In genomic region chr10:3757250-3757637, GRCh38 we compare ENCODE assay signal across 11 cellular contexts. TPM values are rescaled to one million over a fixed set of nuclear protein-coding genes. Genes with fewer than 3 reads are reported as not detected.
DNase-seq lines count a peak whose midpoint lies in the region; ATAC-seq and TF ChIP-seq lines count a peak whose summit lies in the region.
"Had no signal": no experiment of that assay in that cellular context is flagged by ENCODE, and none has a peak within 500 bp of the region (broad histone marks: within the 10 kb centered on the region; RNA-seq: fewer than 3 reads in every experiment).

No MANE protein-coding gene starts in this region.

- peaks cover 44% of the 10 kb centered on the region for H3K4me1 ChIP-seq in foreskin keratinocyte
- H3K4me1 ChIP-seq in transverse colon: peaks cover 0 to 6% (median 0%) of the 10 kb centered on the region in 4 donors

- POLR2A ChIA-PET in activated CD4-positive, alpha-beta memory T cell treated with anti-CD3 and anti-CD28 coated beads, Interleukin-2, amount 10 ng/mL, durations not matched to agents 7 days and 5 days (lab: Charles Lee): interaction anchor here (0.6 to 11.3 kb wide), 15 partner anchors 7 to 559 kb away, joined by 3 to 206 read pairs (median 6); partner anchors contain the start of gene KLF6

- intact Hi-C loops in activated naive CD4-positive, alpha-beta T cell treated with anti-CD3 and anti-CD28 coated beads for 36 hours (cut with micrococcal nuclease): loop anchor here (1.0 to 5.0 kb wide), 6 partner anchors 20 to 895 kb away; no protein-coding TSS in a partner anchor
- intact Hi-C loops in transverse colon (cut with DNase I; ENCODE audit: low total_unique reads): no loop called here

- H3K27me3 ChIP-seq in foreskin keratinocyte: no peaks in the 10 kb centered on the region
- H3K27me3 ChIP-seq in transverse colon: no peaks in the 10 kb centered on the region

- peak overlapping the region; percentile 99 for H3K27ac Mint-ChIP-seq in activated naive CD4-positive, alpha-beta T cell treated with anti-CD3 and anti-CD28 coated beads for 36 hours
- H3K27ac Mint-ChIP-seq in activated CD4-positive, alpha-beta memory T cell treated with anti-CD3 and anti-CD28 coated beads, Interleukin-2, amount 10 ng/mL, durations not matched to agents 7 days and 5 days: peak overlapping the region; percentile 97

- no peak for TF ChIP-seq POLR2A in transverse colon (IDR thresholded peaks at IDR 0.05)

- TF ChIP-seq EP300 in transverse colon (IDR thresholded peaks at IDR 0.05; ENCODE audit: low read depth): no peak

- TF ChIP-seq CTCF in foreskin keratinocyte (conservative IDR thresholded peaks at IDR 0.05): no peak
- TF ChIP-seq CTCF in transverse colon (IDR thresholded peaks at IDR 0.05): no peak

- CTCF ChIA-PET in activated naive CD4-positive, alpha-beta T cell treated with anti-CD3 and anti-CD28 coated beads for 36 hours (lab: Charles Lee): interaction anchor here (0.8 to 1.8 kb wide), 3 partner anchors 17 to 560 kb away, joined by 3 to 6 read pairs (median 3); no protein-coding TSS in a partner anchor
- CTCF ChIA-PET in activated CD4-positive, alpha-beta memory T cell treated with anti-CD3 and anti-CD28 coated beads, Interleukin-2, amount 10 ng/mL, durations not matched to agents 7 days and 5 days (lab: Charles Lee): interaction anchor here (1.1 to 1.6 kb wide), 7 partner anchors 12 to 53 kb away, joined by 3 to 11 read pairs (median 4); partner anchors contain the start of gene KLF6

- ATAC-seq in foreskin keratinocyte: no peak

- in situ Hi-C loops in transverse colon (cut with MboI; ENCODE audit: low pct_ligation_motif_present in 1 of 4, low pct_unique_long_range_greater_than_20kb in 1 of 4, low sequenced_read_pairs in 3 of 4): loop anchor here in 1 of 4 donors (25.0 kb wide), 1 partner anchor 295 kb away; no protein-coding TSS in a partner anchor

- peaks cover 72% of the 10 kb centered on the region for H3K4me1 Mint-ChIP-seq in activated naive CD4-positive, alpha-beta T cell treated with anti-CD3 and anti-CD28 coated beads for 36 hours (ENCODE audit: low read depth)
- H3K4me1 Mint-ChIP-seq in activated CD4-positive, alpha-beta memory T cell treated with anti-CD3 and anti-CD28 coated beads, Interleukin-2, amount 10 ng/mL, durations not matched to agents 7 days and 5 days: peaks cover 77% of the 10 kb centered on the region

- no peaks in the 10 kb centered on the region for H3K9me3 ChIP-seq in transverse colon

- peaks cover 4% of the 10 kb centered on the region for H3K36me3 Mint-ChIP-seq in activated naive CD4-positive, alpha-beta T cell treated with anti-CD3 and anti-CD28 coated beads for 36 hours (ENCODE audit: low read depth)
- peaks cover 15% of the 10 kb centered on the region for H3K36me3 Mint-ChIP-seq in activated CD4-positive, alpha-beta memory T cell treated with anti-CD3 and anti-CD28 coated beads, Interleukin-2, amount 10 ng/mL, durations not matched to agents 7 days and 5 days (ENCODE audit: low read depth)

- WGBS in transverse colon (ENCODE audit: low coverage in 1 of 2), 2 donors: 69 to 78% methylated on average over 7 of the region's 7 CpGs

- H3K36me3 ChIP-seq in transverse colon: no peaks in the 10 kb centered on the region

- no peaks in the 10 kb centered on the region for H3K27me3 Mint-ChIP-seq in activated naive CD4-positive, alpha-beta T cell treated with anti-CD3 and anti-CD28 coated beads for 36 hours (ENCODE audit: low read depth)
- H3K27me3 Mint-ChIP-seq in activated CD4-positive, alpha-beta memory T cell treated with anti-CD3 and anti-CD28 coated beads, Interleukin-2, amount 10 ng/mL, durations not matched to agents 7 days and 5 days: no peaks in the 10 kb centered on the region

- H3K4me3 Mint-ChIP-seq in activated naive CD4-positive, alpha-beta T cell treated with anti-CD3 and anti-CD28 coated beads for 36 hours: peak overlapping the region; percentile 62
- peak overlapping the region; percentile 46 for H3K4me3 Mint-ChIP-seq in activated CD4-positive, alpha-beta memory T cell treated with anti-CD3 and anti-CD28 coated beads, Interleukin-2, amount 10 ng/mL, durations not matched to agents 7 days and 5 days

- H3K4me3 ChIP-seq in transverse colon: no peak overlapping the region

- DNase-seq in activated naive CD4-positive, alpha-beta T cell treated with anti-CD3 and anti-CD28 coated beads for 36 hours: peak; percentile 33
- DNase-seq in activated naive CD4-positive, alpha-beta T cell (lab: John Stamatoyannopoulos, UW): no peak
- peak; percentile 38 for DNase-seq in activated CD4-positive, alpha-beta memory T cell treated with anti-CD3 and anti-CD28 coated beads, Interleukin-2, amount 10 ng/mL, durations not matched to agents 7 days and 5 days
- DNase-seq in foreskin keratinocyte: no peak
- no peak for DNase-seq in transverse colon
- no peak for DNase-seq in stimulated activated CD4-positive, alpha-beta T cell treated with anti-CD3 and anti-CD28 coated beads, Interleukin-15, amount 100 ng/mL, for 24 hours
- DNase-seq in NCI-H1105 (lab: John Stamatoyannopoulos, UW): no peak
- DNase-seq in SHP77 (lab: John Stamatoyannopoulos, UW): no peak
- DNase-seq: glutamatergic neuron, KG1, NCI-H1930 had no signal

- H3K27ac ChIP-seq in foreskin keratinocyte: peak overlapping the region; percentile 98
- peak overlapping the region in 3 of 4 donors; percentile 8 to 65 (median 30) for H3K27ac ChIP-seq in transverse colon

- H3K9me3 Mint-ChIP-seq in activated naive CD4-positive, alpha-beta T cell treated with anti-CD3 and anti-CD28 coated beads for 36 hours: peaks cover 6% of the 10 kb centered on the region
- peaks cover 6% of the 10 kb centered on the region for H3K9me3 Mint-ChIP-seq in activated CD4-positive, alpha-beta memory T cell treated with anti-CD3 and anti-CD28 coated beads, Interleukin-2, amount 10 ng/mL, durations not matched to agents 7 days and 5 days

RNA-seq across cellular contexts. Expression of gene KLF6, which starts 27.8 kb away (rescaled TPM):
- total RNA-seq in activated naive CD4-positive, alpha-beta T cell treated with anti-CD3 and anti-CD28 coated beads for 36 hours: 10 to 100 TPM; 78.9 to 82.1 TPM
- 100 to 1,000 TPM; 220 to 228 TPM for total RNA-seq in activated CD4-positive, alpha-beta memory T cell treated with anti-CD3 and anti-CD28 coated beads, Interleukin-2, amount 10 ng/mL, durations not matched to agents 7 days and 5 days
- 133 and 156 TPM in 2 replicates for total RNA-seq in foreskin keratinocyte
- polyA plus RNA-seq in foreskin keratinocyte: 42.0 and 42.5 TPM in 2 replicates
- 100 to 1,000 TPM; 140 to 304 (median 291) TPM for total RNA-seq in transverse colon

Comparison
In these comparisons a context has a peak if more than half of its experiments do, and no peak if none do; other contexts are left out.
1. DNase-seq: peak in activated naive CD4-positive, alpha-beta T cell treated with anti-CD3 and anti-CD28 coated beads for 36 hours (single experiment) and activated CD4-positive, alpha-beta memory T cell treated with anti-CD3 and anti-CD28 coated beads, Interleukin-2, amount 10 ng/mL, durations not matched to agents 7 days and 5 days (single experiment); none in activated naive CD4-positive, alpha-beta T cell (0 of 4), foreskin keratinocyte (0 of 2), transverse colon (single experiment), stimulated activated CD4-positive, alpha-beta T cell treated with anti-CD3 and anti-CD28 coated beads, Interleukin-15, amount 100 ng/mL, for 24 hours (single experiment), NCI-H1105 (single experiment) and SHP77 (0 of 2).